Comparison of ENCODE assay signal across 15 cellular contexts in genomic region chr19:38298841-38299680, GRCh38. TPM values are rescaled to one million over a fixed set of nuclear protein-coding genes. Genes with fewer than 3 reads are reported as not detected.
DNase-seq lines count a peak whose midpoint lies in the region; ATAC-seq and TF ChIP-seq lines count a peak whose summit lies in the region.
"Had no signal": no experiment of that assay in that cellular context is flagged by ENCODE, and none has a peak within 500 bp of the region (broad histone marks: within the 10 kb centered on the region; RNA-seq: fewer than 3 reads in every experiment).

No MANE protein-coding gene starts in this region.

- TF ChIP-seq RAD21 in liver (IDR thresholded peaks at IDR 0.05) = peak in 1 of 2 donors; percentile 9

- no peak for TF ChIP-seq POLR2A in vagina (IDR thresholded peaks at IDR 0.05)

- H3K4me3 ChIP-seq in right cardiac atrium (ENCODE audit: low read length) = no peak overlapping the region
- H3K4me3 ChIP-seq in liver (ENCODE audit: low read depth in 1 of 3, low read length in 3 of 3) = no peak overlapping the region
- H3K4me3 ChIP-seq in vagina = no peak overlapping the region
- H3K4me3 ChIP-seq: left lung, thyroid gland had no signal

- H3K4me3 Mint-ChIP-seq in activated CD4-positive, alpha-beta T cell treated with anti-CD3 and anti-CD28 coated beads, Interleukin-2, amount 10 ng/mL, durations not matched to agents 7 days and 5 days = no peak overlapping the region

- ATAC-seq in right cardiac atrium (peak in 1 of 2 donors; percentile 29), Right ventricle myocardium superior (ENCODE audit: poor library complexity) (no peak), HG02981 (IDR thresholded peaks at IDR 0.05; ENCODE audit: unreplicated experiment) (no peak)
- ATAC-seq: left lung had no signal

- POLR2A ChIA-PET in activated CD4-positive, alpha-beta T cell treated with anti-CD3 and anti-CD28 coated beads, Interleukin-2, amount 10 ng/mL, durations not matched to agents 7 days and 5 days (lab: Charles Lee) = no interaction called here

- CTCF ChIA-PET in activated CD4-positive, alpha-beta T cell treated with anti-CD3 and anti-CD28 coated beads, Interleukin-2, amount 10 ng/mL, durations not matched to agents 7 days and 5 days (lab: Charles Lee) = interaction anchor here (0.6 kb wide), 1 partner anchor 59 kb away, joined by 3 read pairs; no protein-coding TSS in a partner anchor

- no peaks in the 10 kb centered on the region for H3K27me3 Mint-ChIP-seq in activated CD4-positive, alpha-beta T cell treated with anti-CD3 and anti-CD28 coated beads, Interleukin-2, amount 10 ng/mL, durations not matched to agents 7 days and 5 days

- no peak overlapping the region for H3K9ac ChIP-seq in liver (ENCODE audit: low read depth in 1 of 2, low read length in 2 of 2)
- H3K9ac ChIP-seq: KMS-11 had no signal

- intact Hi-C loops in right cardiac atrium (cut with DNase I) (no loop called here), Right ventricle myocardium superior (cut with DNase I) (no loop called here), vagina (cut with DNase I) (no loop called here)

- H3K36me3 ChIP-seq in liver (ENCODE audit: control insufficient read depth in 4 of 4, insufficient read depth in 3 of 4, low read depth in 1 of 4, low read length in 3 of 4) (peaks cover 0 to 2% (median 0%) of the 10 kb centered on the region in 4 donors), vagina (no peaks in the 10 kb centered on the region)
- H3K36me3 ChIP-seq: thyroid gland had no signal

- no peaks in the 10 kb centered on the region for H3K36me3 Mint-ChIP-seq in activated CD4-positive, alpha-beta T cell treated with anti-CD3 and anti-CD28 coated beads, Interleukin-2, amount 10 ng/mL, durations not matched to agents 7 days and 5 days (ENCODE audit: low read depth)

- H3K4me1 ChIP-seq in right cardiac atrium (ENCODE audit: control insufficient read depth, insufficient read depth, low read length) (no peaks in the 10 kb centered on the region), liver (ENCODE audit: control insufficient read depth in 4 of 4, insufficient read depth in 4 of 4, low read length in 3 of 4) (peaks cover 0 to 10% (median 8%) of the 10 kb centered on the region in 4 donors), vagina (peaks cover 29% of the 10 kb centered on the region)

- H3K27ac ChIP-seq in right cardiac atrium (ENCODE audit: low read length) (no peak overlapping the region), liver (ENCODE audit: low read depth in 1 of 2, low read length in 2 of 2) (no peak overlapping the region), vagina (peak overlapping the region; percentile 63)
- H3K27ac ChIP-seq: KMS-11 had no signal

- no peaks in the 10 kb centered on the region for H3K4me1 Mint-ChIP-seq in activated CD4-positive, alpha-beta T cell treated with anti-CD3 and anti-CD28 coated beads, Interleukin-2, amount 10 ng/mL, durations not matched to agents 7 days and 5 days

- TF ChIP-seq CTCF in liver (IDR thresholded peaks at IDR 0.05; ENCODE audit: low read depth, low read length, missing input control) (no peak), vagina (IDR thresholded peaks at IDR 0.05) (no peak)

- H3K9me3 Mint-ChIP-seq in activated CD4-positive, alpha-beta T cell treated with anti-CD3 and anti-CD28 coated beads, Interleukin-2, amount 10 ng/mL, durations not matched to agents 7 days and 5 days = no peaks in the 10 kb centered on the region

- DNase-seq in right cardiac atrium (peak in 2 of 3 donors; percentile 63 to 73), Right ventricle myocardium superior (no peak), astrocyte of the hippocampus (ENCODE audit: low read depth, low spot score) (peak; percentile 57), vagina (ENCODE audit: extremely low spot score in 2 of 2) (no peak), DMS153 treated with DMSO at 0.1 percent for 48 hours (lab: John Stamatoyannopoulos, UW; ENCODE audit: unreplicated experiment) (no peak)
- no peak for DNase-seq in activated CD4-positive, alpha-beta T cell treated with anti-CD3 and anti-CD28 coated beads, Interleukin-2, amount 10 ng/mL, durations not matched to agents 7 days and 5 days
- DNase-seq: activated T-cell treated with anti-CD3 and anti-CD28 coated beads for 4 hours; amniotic stem cell; NCI-H187; stimulated activated CD4-positive, alpha-beta T cell treated with anti-CD3 and anti-CD28 coated beads, Interleukin-12 subunit alpha, Interleukin-12 subunit beta, amount 100 ng/mL, for 4 hours; thyroid gland had no signal

- H3K9me3 ChIP-seq in right cardiac atrium (ENCODE audit: control insufficient read depth, low read length) = no peaks in the 10 kb centered on the region
- H3K9me3 ChIP-seq in liver (ENCODE audit: control insufficient read depth in 4 of 4, low read length in 3 of 4) = no peaks in the 10 kb centered on the region
- no peaks in the 10 kb centered on the region for H3K9me3 ChIP-seq in vagina
- H3K9me3 ChIP-seq: left lung, thyroid gland had no signal

- H3K27ac Mint-ChIP-seq in activated CD4-positive, alpha-beta T cell treated with anti-CD3 and anti-CD28 coated beads, Interleukin-2, amount 10 ng/mL, durations not matched to agents 7 days and 5 days = no peak overlapping the region

- H3K27me3 ChIP-seq in right cardiac atrium (ENCODE audit: control insufficient read depth, insufficient read depth) (no peaks in the 10 kb centered on the region), liver (ENCODE audit: control insufficient read depth in 4 of 4, insufficient read depth in 4 of 4, low read length in 3 of 4) (no peaks in the 10 kb centered on the region), vagina (no peaks in the 10 kb centered on the region)
- H3K27me3 ChIP-seq: left lung, thyroid gland had no signal

- WGBS in right cardiac atrium = 49% methylated on average over 11 of the region's 11 CpGs
- 81% methylated on average over 11 of the region's 11 CpGs for WGBS in liver

TF ChIP-seq in liver, 16 proteins besides CTCF, POLR2A, EP300 and RAD21:
- TF ChIP-seq FOXA1 (IDR thresholded peaks at IDR 0.05) (no peak), YY1 (IDR thresholded peaks at IDR 0.05) (no peak), NR2F2 (IDR thresholded peaks at IDR 0.05) (peak; percentile 69), EGR1 (IDR thresholded peaks at IDR 0.05; ENCODE audit: low read depth in 2 of 2) (no peak), GABPA (IDR thresholded peaks at IDR 0.05 in 1 of 2, conservative IDR thresholded peaks at IDR 0.05 in 1 of 2) (no peak)

RNA-seq across cellular contexts. Expression of gene C19orf33, which starts 5.0 kb away (rescaled TPM):
- total RNA-seq in right cardiac atrium (under 1 TPM in 2 of 4 donors, not detected in 2; 0.57 to 0.89 TPM), Right ventricle myocardium superior (5.6 TPM), liver (1 to 10 TPM in 1 of 2 donors, not detected in 1; 1.6 TPM), vagina (96.5 TPM)
- polyA plus RNA-seq in right cardiac atrium (4.3 TPM), liver (under 1 TPM in 1 of 2 donors, not detected in 1; 0.36 TPM)
- not detected for total RNA-seq in activated CD4-positive, alpha-beta T cell treated with anti-CD3 and anti-CD28 coated beads, Interleukin-2, amount 10 ng/mL, durations not matched to agents 7 days and 5 days

RNA-seq across cellular contexts. Expression of gene YIF1B, which starts 16.7 kb away (rescaled TPM):
- total RNA-seq in right cardiac atrium (10 to 100 TPM; 15.9 to 24.4 (median 19.9) TPM), Right ventricle myocardium superior (31.3 TPM), liver (10 to 100 TPM; 34.1 to 42.8 TPM), vagina (32.9 TPM)
- polyA plus RNA-seq in right cardiac atrium (25.7 TPM), liver (10 to 100 TPM; 43.0 to 74.1 TPM)
- 10 to 100 TPM; 63.1 to 72.4 TPM for total RNA-seq in activated CD4-positive, alpha-beta T cell treated with anti-CD3 and anti-CD28 coated beads, Interleukin-2, amount 10 ng/mL, durations not matched to agents 7 days and 5 days

RNA-seq across cellular contexts. Expression of gene KCNK6, which starts 20.6 kb away (rescaled TPM):
- total RNA-seq in right cardiac atrium (1 to 10 TPM; 2.2 to 3.0 (median 2.8) TPM), Right ventricle myocardium superior (4.7 TPM), liver (1 to 10 TPM; 3.0 to 4.6 TPM), vagina (16.2 TPM)
- polyA plus RNA-seq in right cardiac atrium (2.4 TPM), liver (1 to 10 TPM; 1.2 to 2.5 TPM)
- total RNA-seq in activated CD4-positive, alpha-beta T cell treated with anti-CD3 and anti-CD28 coated beads, Interleukin-2, amount 10 ng/mL, durations not matched to agents 7 days and 5 days = 10 to 100 TPM; 12.6 to 14.0 TPM

RNA-seq across cellular contexts. Expression of gene SPINT2, which starts 34.7 kb away (rescaled TPM):
- 10 to 100 TPM in 3 of 4 donors, 1 to 10 TPM in 1; 9.0 to 16.6 (median 12.2) TPM for total RNA-seq in right cardiac atrium
- 5.7 TPM for polyA plus RNA-seq in right cardiac atrium
- total RNA-seq in Right ventricle myocardium superior = 8.7 TPM
- 10 to 100 TPM in 1 of 2 donors, 1 to 10 TPM in 1; 7.0 to 43.0 TPM for total RNA-seq in liver
- polyA plus RNA-seq in liver = 10 to 100 TPM in 1 of 2 donors, 1 to 10 TPM in 1; 7.1 to 14.2 TPM
- total RNA-seq in vagina = 174 TPM
- 1 to 10 TPM; 8.9 to 9.3 TPM for total RNA-seq in activated CD4-positive, alpha-beta T cell treated with anti-CD3 and anti-CD28 coated beads, Interleukin-2, amount 10 ng/mL, durations not matched to agents 7 days and 5 days

RNA-seq across cellular contexts. Expression of gene CATSPERG, which starts 36.6 kb away (rescaled TPM):
- total RNA-seq in right cardiac atrium = 1 to 10 TPM; 1.2 to 2.0 (median 1.6) TPM
- 1.4 TPM for polyA plus RNA-seq in right cardiac atrium
- total RNA-seq in Right ventricle myocardium superior = 0.86 TPM
- 1 to 10 TPM; 1.8 to 3.3 TPM for total RNA-seq in liver
- polyA plus RNA-seq in liver = 1 to 10 TPM; 1.2 to 1.6 TPM
- 2.2 TPM for total RNA-seq in vagina
- total RNA-seq in activated CD4-positive, alpha-beta T cell treated with anti-CD3 and anti-CD28 coated beads, Interleukin-2, amount 10 ng/mL, durations not matched to agents 7 days and 5 days = 1 to 10 TPM; 4.2 to 5.6 TPM

Comparison
In these comparisons a context has a peak if more than half of its experiments do, and no peak if none do; other contexts are left out.
1. DNase-seq: peak in right cardiac atrium (2 of 3) and astrocyte of the hippocampus (single experiment); none in Right ventricle myocardium superior (single experiment), vagina (0 of 2), DMS153 treated with DMSO at 0.1 percent for 48 hours (single experiment) and activated CD4-positive, alpha-beta T cell treated with anti-CD3 and anti-CD28 coated beads, Interleukin-2, amount 10 ng/mL, durations not matched to agents 7 days and 5 days (single experiment).
2. RNA of gene C19orf33, which starts 5.0 kb away (total RNA-seq): 96.5 TPM in vagina (single experiment); 5.6 TPM in Right ventricle myocardium superior (single experiment), 1.6 TPM in liver, 0.57 to 0.89 TPM in right cardiac atrium and not detected in activated CD4-positive, alpha-beta T cell treated with anti-CD3 and anti-CD28 coated beads, Interleukin-2, amount 10 ng/mL, durations not matched to agents 7 days and 5 days; every median in the first group is over 10 times any median in the second.